In genomic region chrX:57592894-57593215, GRCh38 we compare ENCODE assay signal across 8 cellular contexts. TPM values are rescaled to one million over a fixed set of nuclear protein-coding genes. Genes with fewer than 3 reads are reported as not detected.
DNase-seq lines count a peak whose midpoint lies in the region; ATAC-seq and TF ChIP-seq lines count a peak whose summit lies in the region.
"Not testable (repeated sequence)": the region's sequence is repeated elsewhere in the genome, so short reads cannot be mapped to it uniquely, and the experiment has no call there.

No MANE protein-coding gene starts in this region.

- POLR2A ChIA-PET in OCI-LY7 (lab: Charles Lee), result not testable (repeated sequence)

- H3K9me3 ChIP-seq in OCI-LY7 (ENCODE audit: low read length); fibroblast of lung (ENCODE audit: control insufficient read depth, insufficient read depth, low read depth, low read length); mucosa of stomach (ENCODE audit: control insufficient read depth, low read length); suprapubic skin: not testable (repeated sequence)

- CTCF ChIA-PET in OCI-LY7 (lab: Charles Lee; ENCODE audit: unreplicated experiment), result not testable (repeated sequence)

- DNase-seq in Daoy (ENCODE audit: low read depth), result peak; percentile 29
- peak; percentile 27 for DNase-seq in OCI-LY7 (ENCODE audit: low spot score)
- DNase-seq in activated effector memory CD4-positive, alpha-beta T cell treated with anti-CD3 and anti-CD28 coated beads, Interleukin-2, amount 50 U/mL, for 16 hours, result peak; percentile 68
- DNase-seq in fibroblast of lung (ENCODE audit: low read depth in 2 of 2), result peak; percentile 29 to 50
- not testable (repeated sequence) for DNase-seq in suprapubic skin (ENCODE audit: low spot score in 2 of 2)

- TF ChIP-seq EP300 in suprapubic skin (IDR thresholded peaks at IDR 0.05), result not testable (repeated sequence)

- H3K4me3 ChIP-seq in OCI-LY7 (ENCODE audit: low read depth, low read length, poor library complexity, severe bottlenecking) (peak overlapping the region; percentile 71), fibroblast of lung (replicated peaks in 1 of 4; ENCODE audit: control extremely low read depth in 1 of 4, insufficient read depth in 1 of 4, low read depth in 3 of 4, low read length in 4 of 4) (peak overlapping the region; percentile 16 to 59 (median 32)), suprapubic skin (peak overlapping the region; percentile 69)
- not testable (repeated sequence) for H3K4me3 ChIP-seq in mucosa of stomach (ENCODE audit: low read length)

- H4K20me1 ChIP-seq in OCI-LY7 (ENCODE audit: insufficient read depth, low read length); fibroblast of lung (ENCODE audit: control insufficient read depth, extremely low read depth, insufficient read depth, low read length): not testable (repeated sequence)

- not testable (repeated sequence) for H3K9ac ChIP-seq in fibroblast of lung (ENCODE audit: insufficient read depth, low read length)
- peak overlapping the region; percentile 72 for H3K9ac ChIP-seq in mucosa of stomach (ENCODE audit: low read length)

- H3K4me2 ChIP-seq in OCI-LY7 (ENCODE audit: low read length), result peak overlapping the region; percentile 56
- H3K4me2 ChIP-seq in fibroblast of lung (ENCODE audit: extremely low read depth, insufficient read depth, low read length), result not testable (repeated sequence)

- ATAC-seq in GM21576 (IDR thresholded peaks at IDR 0.05; ENCODE audit: unreplicated experiment) (peak; percentile 59), HG03521 (IDR thresholded peaks at IDR 0.05; ENCODE audit: unreplicated experiment) (peak; percentile 7)

- not testable (repeated sequence) for H3K36me3 ChIP-seq in OCI-LY7 (ENCODE audit: insufficient read depth, low read length); fibroblast of lung (ENCODE audit: control insufficient read depth, insufficient read depth, low read length); mucosa of stomach (ENCODE audit: control insufficient read depth, insufficient read depth, low read length); suprapubic skin

- intact Hi-C loops in OCI-LY7 (cut with micrococcal nuclease; ENCODE audit: unreplicated experiment), result loop anchor here (10.0 kb wide), 1 partner anchor 362 kb away; no protein-coding TSS in a partner anchor

- TF ChIP-seq CTCF in OCI-LY7 (conservative IDR thresholded peaks at IDR 0.05; ENCODE audit: low read length); suprapubic skin (IDR thresholded peaks at IDR 0.05): not testable (repeated sequence)
- peak in 1 of 2 donors; percentile 10 for TF ChIP-seq CTCF in fibroblast of lung (conservative IDR thresholded peaks at IDR 0.05 in 1 of 2, IDR thresholded peaks at IDR 0.05 in 1 of 2; ENCODE audit: low read depth in 1 of 2, low read length in 2 of 2)

- not testable (repeated sequence) for BruUV-seq in OCI-LY7 (replicated peaks; lab: Mats Ljungman, UMichigan)

- WGBS in suprapubic skin, result 46% methylated on average over 11 of the region's 15 CpGs

- H3K4me1 ChIP-seq in OCI-LY7 (ENCODE audit: insufficient read depth, low read length, poor library complexity, severe bottlenecking) (peaks cover 10% of the 10 kb centered on the region), mucosa of stomach (ENCODE audit: control insufficient read depth, insufficient read depth, low read length) (peaks cover 18% of the 10 kb centered on the region), suprapubic skin (peaks cover 31% of the 10 kb centered on the region)
- H3K4me1 ChIP-seq in fibroblast of lung (ENCODE audit: control insufficient read depth, extremely low read depth, insufficient read depth, low read length), result not testable (repeated sequence)

- H2AFZ ChIP-seq in OCI-LY7 (ENCODE audit: low read length); fibroblast of lung (ENCODE audit: low read length): not testable (repeated sequence)

- H3K9me2 ChIP-seq in OCI-LY7 (ENCODE audit: insufficient read depth, low read length), result not testable (repeated sequence)

- not testable (repeated sequence) for TF ChIP-seq POLR2A in suprapubic skin (IDR thresholded peaks at IDR 0.05)

- not testable (repeated sequence) for H3K27ac ChIP-seq in OCI-LY7 (ENCODE audit: low read depth, low read length, poor library complexity, severe bottlenecking)
- H3K27ac ChIP-seq in fibroblast of lung (ENCODE audit: insufficient read depth, low read length) (peak overlapping the region; percentile 69), suprapubic skin (peak overlapping the region; percentile 97)

- not testable (repeated sequence) for H3K27me3 ChIP-seq in fibroblast of lung (ENCODE audit: control insufficient read depth, insufficient read depth, low read length); mucosa of stomach (ENCODE audit: control insufficient read depth, insufficient read depth, low read length); suprapubic skin

- H3K79me2 ChIP-seq in OCI-LY7 (ENCODE audit: insufficient read depth, low read depth, low read length), result peaks cover 12% of the 10 kb centered on the region; the same call in 1 of the 2 replicates
- peaks cover 19% of the 10 kb centered on the region for H3K79me2 ChIP-seq in fibroblast of lung (ENCODE audit: control insufficient read depth, insufficient read depth, low read length)

RNA-seq across cellular contexts. Expression of gene ZXDB, which starts 1.0 kb away (rescaled TPM):
- total RNA-seq in Daoy (2014; rRNA removed; shearing (Covaris generic)), result 2.6 and 3.1 TPM in 2 replicates
- 6.7 and 8.6 TPM in 2 replicates for total RNA-seq in OCI-LY7 (2014; rRNA removed; shearing (Covaris generic))
- total RNA-seq in OCI-LY7 (2022), result 7.3 and 7.4 TPM in 2 replicates
- 5.1 and 8.9 TPM in 2 replicates for total RNA-seq in fibroblast of lung
- 5.8 and 7.0 TPM in 2 replicates for polyA plus RNA-seq in fibroblast of lung
- 3.5 and 4.2 TPM in 2 replicates for polyA plus RNA-seq in fibroblast of lung (2012)
- polyA minus RNA-seq in fibroblast of lung (ENCODE audit: low replicate concordance), result 4.8 and 7.9 TPM in 2 replicates
- total RNA-seq in suprapubic skin, result 10 to 100 TPM; 17.5 to 26.1 (median 21.4) TPM
